Comparison of ENCODE assay signal across 14 cellular contexts in genomic region chr18:56831988-56832387, GRCh38.
"Had no signal": no experiment of that assay in that cellular context is flagged by ENCODE, and none has a peak within 500 bp of the region (broad histone marks: within the 10 kb centered on the region; RNA-seq: fewer than 3 reads in every experiment).

No MANE protein-coding gene starts in this region.

- H3K36me3 ChIP-seq: ascending aorta, ovary had no signal

- H3K27ac ChIP-seq: ascending aorta, left lung, ovary had no signal

- ATAC-seq: esophagus mucosa, left lung had no signal

- H3K9me3 ChIP-seq: ascending aorta, left lung, ovary had no signal

- H3K4me1 Mint-ChIP-seq: nephron progenitor cell had no signal

- H3K4me3 Mint-ChIP-seq: activated naive CD8-positive, alpha-beta T cell treated with anti-CD3 and anti-CD28 coated beads, Interleukin-2, amount 10 ng/mL, durations not matched to agents 7 days and 5 days; nephron progenitor cell had no signal

- H3K27me3 ChIP-seq: ascending aorta, left lung, ovary had no signal

- H3K4me3 ChIP-seq: ascending aorta, left lung, ovary had no signal

- H3K4me1 ChIP-seq: ascending aorta, left lung had no signal

- H3K27me3 Mint-ChIP-seq: activated naive CD8-positive, alpha-beta T cell treated with anti-CD3 and anti-CD28 coated beads, Interleukin-2, amount 10 ng/mL, durations not matched to agents 7 days and 5 days had no signal

- H3K9me3 Mint-ChIP-seq: activated naive CD8-positive, alpha-beta T cell treated with anti-CD3 and anti-CD28 coated beads, Interleukin-2, amount 10 ng/mL, durations not matched to agents 7 days and 5 days; nephron progenitor cell had no signal

- H3K27ac Mint-ChIP-seq: activated naive CD8-positive, alpha-beta T cell treated with anti-CD3 and anti-CD28 coated beads, Interleukin-2, amount 10 ng/mL, durations not matched to agents 7 days and 5 days; nephron progenitor cell had no signal

- DNase-seq: activated CD4-positive, alpha-beta T cell treated with anti-CD3 and anti-CD28 coated beads, Interleukin-2, amount 50 U/mL, for 48 hours; activated CD4-positive, CD25-positive, alpha-beta regulatory T cell treated with anti-CD3 and anti-CD28 coated beads, Interleukin-2, amount 50 U/mL, for 72 hours; activated naive CD8-positive, alpha-beta T cell treated with anti-CD3 and anti-CD28 coated beads, Interleukin-2, amount 10 ng/mL, durations not matched to agents 7 days and 5 days; activated T-cell treated with anti-CD3 and anti-CD28 coated beads, Interleukin-2, amount 50 U/mL, for 48 hours; central memory CD4-positive, alpha-beta T cell; dermis blood vessel endothelial cell; foreskin fibroblast; glutamatergic neuron; left lung; nephron progenitor cell; ovary; T-helper 2 cell had no signal
